Comparison of ENCODE assay signal across 14 cellular contexts in genomic region chr9:89522979-89523305, GRCh38. TPM values are rescaled to one million over a fixed set of nuclear protein-coding genes. Genes with fewer than 3 reads are reported as not detected.
DNase-seq lines count a peak whose midpoint lies in the region; ATAC-seq and TF ChIP-seq lines count a peak whose summit lies in the region.
"Had no signal": no experiment of that assay in that cellular context is flagged by ENCODE, and none has a peak within 500 bp of the region (broad histone marks: within the 10 kb centered on the region; RNA-seq: fewer than 3 reads in every experiment).

No MANE protein-coding gene starts in this region.

- H3K9me3 ChIP-seq in testis (no peaks in the 10 kb centered on the region), prostate gland (no peaks in the 10 kb centered on the region)
- H3K9me3 ChIP-seq: tibial artery had no signal

- H3K27ac Mint-ChIP-seq in activated CD4-positive, alpha-beta memory T cell treated with anti-CD3 and anti-CD28 coated beads for 36 hours, result peak overlapping the region; percentile 92
- peak overlapping the region; percentile 94 to 97 for H3K27ac Mint-ChIP-seq in natural killer cell treated with Interleukin-12 subunit alpha and Interleukin-12 subunit beta and Interleukin-15 and Interleukin-18, amount 100 ng/mL, for 72 hours

- H3K4me3 Mint-ChIP-seq in activated CD4-positive, alpha-beta memory T cell treated with anti-CD3 and anti-CD28 coated beads for 36 hours, result peak overlapping the region; percentile 58
- peak overlapping the region; percentile 76 for H3K4me3 Mint-ChIP-seq in natural killer cell treated with Interleukin-12 subunit alpha and Interleukin-12 subunit beta and Interleukin-15 and Interleukin-18, amount 100 ng/mL, for 72 hours

- DNase-seq in DMS53 (lab: John Stamatoyannopoulos, UW) (peak; percentile 23), DMS53 treated with DMSO at 0.1 percent for 48 hours (lab: John Stamatoyannopoulos, UW; ENCODE audit: unreplicated experiment) (no peak), testis (no peak), prostate gland (ENCODE audit: low spot score) (no peak), SIG-M5 treated with dmso at 0.1 percent for 504 hours (lab: John Stamatoyannopoulos, UW; ENCODE audit: unreplicated experiment) (no peak)
- no peak for DNase-seq in activated CD4-positive, alpha-beta memory T cell treated with anti-CD3 and anti-CD28 coated beads for 36 hours
- no peak for DNase-seq in natural killer cell treated with Interleukin-12 subunit alpha and Interleukin-12 subunit beta and Interleukin-15 and Interleukin-18, amount 100 ng/mL, for 72 hours (ENCODE audit: low spot score)
- DNase-seq: HCEC 1CT, left cardiac atrium, NCI-H1417 treated with DMSO at 0.1 percent for 48 hours, posterior cingulate gyrus had no signal

- H3K36me3 ChIP-seq in testis (ENCODE audit: low read depth, missing control alignments) (no peaks in the 10 kb centered on the region), prostate gland (no peaks in the 10 kb centered on the region)
- H3K36me3 ChIP-seq: tibial artery had no signal

- no peak overlapping the region for H3K27ac ChIP-seq in testis
- no peak overlapping the region for H3K27ac ChIP-seq in prostate gland
- H3K27ac ChIP-seq: 22Rv1, tibial artery had no signal

- peak; percentile 3 for ATAC-seq in HG02840 (IDR thresholded peaks at IDR 0.05; ENCODE audit: low FRiP score, unreplicated experiment)
- no peak for ATAC-seq in natural killer cell treated with Interleukin-12 subunit alpha and Interleukin-12 subunit beta and Interleukin-15 and Interleukin-18, amount 100 ng/mL, for 72 hours

- H3K27me3 Mint-ChIP-seq in activated CD4-positive, alpha-beta memory T cell treated with anti-CD3 and anti-CD28 coated beads for 36 hours, result no peaks in the 10 kb centered on the region
- H3K27me3 Mint-ChIP-seq in natural killer cell treated with Interleukin-12 subunit alpha and Interleukin-12 subunit beta and Interleukin-15 and Interleukin-18, amount 100 ng/mL, for 72 hours, result no peaks in the 10 kb centered on the region

- no peaks in the 10 kb centered on the region for H3K9me3 Mint-ChIP-seq in activated CD4-positive, alpha-beta memory T cell treated with anti-CD3 and anti-CD28 coated beads for 36 hours
- H3K9me3 Mint-ChIP-seq in natural killer cell treated with Interleukin-12 subunit alpha and Interleukin-12 subunit beta and Interleukin-15 and Interleukin-18, amount 100 ng/mL, for 72 hours, result peaks cover 6% of the 10 kb centered on the region

- no peaks in the 10 kb centered on the region for H3K27me3 ChIP-seq in testis
- no peaks in the 10 kb centered on the region for H3K27me3 ChIP-seq in prostate gland (replicated peaks; ENCODE audit: insufficient read depth)

- TF ChIP-seq POLR2A in testis (IDR thresholded peaks at IDR 0.05), result no peak
- no peak for TF ChIP-seq POLR2A in prostate gland (IDR thresholded peaks at IDR 0.05)

- 93 to 100% methylated on average over 1 of the region's 1 CpG for WGBS in testis, 2 donors
- 96% methylated on average over 1 of the region's 1 CpG for WGBS in prostate gland

- H3K4me3 ChIP-seq in testis (no peak overlapping the region), prostate gland (no peak overlapping the region)
- H3K4me3 ChIP-seq: tibial artery had no signal

- H3K36me3 Mint-ChIP-seq in activated CD4-positive, alpha-beta memory T cell treated with anti-CD3 and anti-CD28 coated beads for 36 hours, result no peaks in the 10 kb centered on the region
- peaks cover 6% of the 10 kb centered on the region for H3K36me3 Mint-ChIP-seq in natural killer cell treated with Interleukin-12 subunit alpha and Interleukin-12 subunit beta and Interleukin-15 and Interleukin-18, amount 100 ng/mL, for 72 hours

- peaks cover 90% of the 10 kb centered on the region for H3K4me1 Mint-ChIP-seq in activated CD4-positive, alpha-beta memory T cell treated with anti-CD3 and anti-CD28 coated beads for 36 hours (ENCODE audit: low read depth)
- peaks cover 76 to 89% of the 10 kb centered on the region in 2 donors for H3K4me1 Mint-ChIP-seq in natural killer cell treated with Interleukin-12 subunit alpha and Interleukin-12 subunit beta and Interleukin-15 and Interleukin-18, amount 100 ng/mL, for 72 hours (ENCODE audit: low read depth in 2 of 2)

- CTCF ChIA-PET in activated CD4-positive, alpha-beta memory T cell treated with anti-CD3 and anti-CD28 coated beads for 36 hours (lab: Charles Lee), result interaction anchor here (0.5 to 4.3 kb wide), 7 partner anchors 11 to 113 kb away, joined by 3 to 35 read pairs (median 4); no protein-coding TSS in a partner anchor

- POLR2A ChIA-PET in activated CD4-positive, alpha-beta memory T cell treated with anti-CD3 and anti-CD28 coated beads for 36 hours (lab: Charles Lee), result interaction anchor here (0.7 to 1.6 kb wide), 6 partner anchors 9 to 105 kb away, joined by 3 to 7 read pairs (median 4); no protein-coding TSS in a partner anchor

- H3K4me1 ChIP-seq in testis (peaks cover 13% of the 10 kb centered on the region), prostate gland (replicated peaks) (no peaks in the 10 kb centered on the region)
- H3K4me1 ChIP-seq: tibial artery had no signal

- TF ChIP-seq CTCF in testis (IDR thresholded peaks at IDR 0.05), result no peak
- no peak for TF ChIP-seq CTCF in prostate gland (IDR thresholded peaks at IDR 0.05)

- intact Hi-C loops in activated CD4-positive, alpha-beta memory T cell treated with anti-CD3 and anti-CD28 coated beads for 36 hours (cut with micrococcal nuclease), result loop anchor here (1.0 to 5.0 kb wide), 7 partner anchors 13 to 103 kb away; partner anchors contain the start of gene SEMA4D
- intact Hi-C loops in testis (cut with DNase I; ENCODE audit: low total_unique reads), result no loop called here
- intact Hi-C loops in prostate gland (cut with DNase I), result no loop called here

RNA-seq across cellular contexts. Expression of gene SEMA4D, which starts 25.0 kb away (rescaled TPM):
- total RNA-seq in activated CD4-positive, alpha-beta memory T cell treated with anti-CD3 and anti-CD28 coated beads for 36 hours, result 100 to 1,000 TPM; 159 to 161 TPM
- 100 to 1,000 TPM; 169 to 237 TPM for total RNA-seq in natural killer cell treated with Interleukin-12 subunit alpha and Interleukin-12 subunit beta and Interleukin-15 and Interleukin-18, amount 100 ng/mL, for 72 hours
- total RNA-seq in testis (10 to 100 TPM; 38.7 to 53.1 TPM), prostate gland (10 to 100 TPM; 17.1 to 52.7 TPM)
- 26.2 TPM for polyA plus RNA-seq in testis (ENCODE audit: insufficient read depth, low read depth, low replicate concordance)
